Comparison of ENCODE assay signal across 8 cellular contexts in the genomic region with DNA sequence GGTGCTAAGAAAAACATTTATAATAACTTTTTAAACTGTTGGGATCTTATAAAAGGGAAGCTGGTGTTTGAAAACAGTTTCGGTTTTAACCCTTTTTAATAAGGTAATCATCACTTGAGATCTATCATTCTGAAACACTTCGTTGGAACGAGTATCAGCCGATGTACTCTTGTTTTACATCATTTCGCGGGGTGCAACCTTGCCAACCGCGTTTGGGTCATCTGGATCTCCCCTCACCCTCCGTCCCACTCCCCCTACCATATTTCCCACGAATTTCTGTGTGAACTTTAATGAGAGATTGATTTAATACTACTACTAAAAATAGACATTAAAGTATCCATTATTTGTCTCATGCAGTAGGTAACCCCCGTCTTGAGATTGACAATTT. TPM values are rescaled to one million over a fixed set of nuclear protein-coding genes. Genes with fewer than 3 reads are reported as not detected.
DNase-seq lines count a peak whose midpoint lies in the region; ATAC-seq and TF ChIP-seq lines count a peak whose summit lies in the region.

No MANE protein-coding gene starts in this region.

- peaks cover 46% of the 10 kb centered on the region for H3K36me3 Mint-ChIP-seq in Calu3 (ENCODE audit: insufficient read depth, unreplicated experiment)
- peaks cover 25% of the 10 kb centered on the region for H3K36me3 Mint-ChIP-seq in activated naive CD4-positive, alpha-beta T cell treated with anti-CD3 and anti-CD28 coated beads for 36 hours (ENCODE audit: low read depth)

- H3K36me3 ChIP-seq in iPS-20b (ENCODE audit: insufficient read depth, low read depth, low read length): peaks cover 3% of the 10 kb centered on the region; the same call in 1 of the 2 replicates

- CTCF ChIA-PET in Calu3 (lab: Charles Lee): interaction anchor here (0.6 kb wide), 1 partner anchor 19 kb away, joined by 3 read pairs; no protein-coding TSS in a partner anchor
- CTCF ChIA-PET in activated naive CD4-positive, alpha-beta T cell treated with anti-CD3 and anti-CD28 coated beads for 36 hours (lab: Charles Lee): no interaction called here

- no peak for TF ChIP-seq CTCF in Calu3 (IDR thresholded peaks at IDR 0.05; ENCODE audit: unreplicated experiment)

- peak overlapping the region; percentile 92 for H3K9ac ChIP-seq in iPS-20b (ENCODE audit: low read depth, low read length)

- H3K27ac Mint-ChIP-seq in Calu3 (ENCODE audit: unreplicated experiment): peak overlapping the region; percentile 97
- H3K27ac Mint-ChIP-seq in activated naive CD4-positive, alpha-beta T cell treated with anti-CD3 and anti-CD28 coated beads for 36 hours: peak overlapping the region; percentile 99

- peak overlapping the region; percentile 85 for H3K4me3 Mint-ChIP-seq in Calu3 (ENCODE audit: low read depth, unreplicated experiment)
- peak overlapping the region; percentile 96 for H3K4me3 Mint-ChIP-seq in activated naive CD4-positive, alpha-beta T cell treated with anti-CD3 and anti-CD28 coated beads for 36 hours

- peaks cover 13% of the 10 kb centered on the region for H3K4me1 ChIP-seq in iPS-20b (ENCODE audit: insufficient read depth, low read length)

- no peaks in the 10 kb centered on the region for H3K9me3 Mint-ChIP-seq in Calu3 (ENCODE audit: low read depth, unreplicated experiment)
- H3K9me3 Mint-ChIP-seq in activated naive CD4-positive, alpha-beta T cell treated with anti-CD3 and anti-CD28 coated beads for 36 hours: no peaks in the 10 kb centered on the region

- no peaks in the 10 kb centered on the region for H3K9me3 ChIP-seq in iPS-20b (ENCODE audit: insufficient read depth, low read depth, low read length)

- intact Hi-C loops in Calu3 (cut with micrococcal nuclease; ENCODE audit: unreplicated experiment): no loop called here
- intact Hi-C loops in activated naive CD4-positive, alpha-beta T cell treated with anti-CD3 and anti-CD28 coated beads for 36 hours (cut with micrococcal nuclease): loop anchor here (5.0 kb wide), 1 partner anchor 241 kb away; no protein-coding TSS in a partner anchor

- H3K4me1 Mint-ChIP-seq in Calu3 (ENCODE audit: low read depth, unreplicated experiment): peaks cover 20% of the 10 kb centered on the region
- peaks cover 58% of the 10 kb centered on the region for H3K4me1 Mint-ChIP-seq in activated naive CD4-positive, alpha-beta T cell treated with anti-CD3 and anti-CD28 coated beads for 36 hours (ENCODE audit: low read depth)

- peak overlapping the region; percentile 74 for H3K4me3 ChIP-seq in Jurkat, Clone E6-1 (ENCODE audit: low read length)
- peak overlapping the region; percentile 91 for H3K4me3 ChIP-seq in iPS-20b (ENCODE audit: low read length)

- H3K27me3 ChIP-seq in iPS-20b (ENCODE audit: insufficient read depth, low read length): peaks cover 18% of the 10 kb centered on the region

- DNase-seq in Calu3 (no peak), AG20443 (ENCODE audit: low spot score) (no peak), OCI-M2 (lab: John Stamatoyannopoulos, UW; ENCODE audit: unreplicated experiment) (no peak)
- DNase-seq in Jurkat, Clone E6-1 (ENCODE audit: low read depth, low spot score): no peak
- DNase-seq in activated naive CD4-positive, alpha-beta T cell treated with anti-CD3 and anti-CD28 coated beads for 36 hours: peak; percentile 62
- DNase-seq in stimulated activated CD4-positive, alpha-beta T cell treated with anti-CD3 and anti-CD28 coated beads, Interleukin-4, amount 100 ng/mL, for 24 hours: peak; percentile 47

- H3K27ac ChIP-seq in iPS-20b (ENCODE audit: low read length): peak overlapping the region; percentile 40

- no peak for ATAC-seq in HG02973 (IDR thresholded peaks at IDR 0.05; ENCODE audit: unreplicated experiment)

- BruUV-seq in Calu3 (replicated peaks; lab: Mats Ljungman, UMichigan): TSS peak; percentile 66

- no peaks in the 10 kb centered on the region for H3K27me3 Mint-ChIP-seq in Calu3 (ENCODE audit: unreplicated experiment)
- no peaks in the 10 kb centered on the region for H3K27me3 Mint-ChIP-seq in activated naive CD4-positive, alpha-beta T cell treated with anti-CD3 and anti-CD28 coated beads for 36 hours (ENCODE audit: low read depth)

RNA-seq across cellular contexts. Expression of a gene that starts 1.3 kb away (rescaled TPM):
- 81.4 and 81.6 TPM in 2 replicates for total RNA-seq in Calu3 (2022)
- polyA plus RNA-seq in Jurkat, Clone E6-1 (2012; ENCODE audit: insufficient read depth, insufficient read length): 43.4 TPM
- 10 to 100 TPM; 93.7 to 97.7 TPM for total RNA-seq in activated naive CD4-positive, alpha-beta T cell treated with anti-CD3 and anti-CD28 coated beads for 36 hours

Comparison
In these comparisons a context has a peak if more than half of its experiments do, and no peak if none do; other contexts are left out.
1. DNase-seq: peak in activated naive CD4-positive, alpha-beta T cell treated with anti-CD3 and anti-CD28 coated beads for 36 hours (single experiment) and stimulated activated CD4-positive, alpha-beta T cell treated with anti-CD3 and anti-CD28 coated beads, Interleukin-4, amount 100 ng/mL, for 24 hours (single experiment); none in Calu3 (single experiment), Jurkat, Clone E6-1 (single experiment), AG20443 (single experiment) and OCI-M2 (single experiment).